Comparison of ENCODE assay signal across 2 cellular contexts in genomic region chr11:64750361-64751054, GRCh38.
TF ChIP-seq lines count a peak whose summit lies in the region.

No MANE protein-coding gene starts in this region.

TF ChIP-seq in HCT116, 20 proteins besides CTCF, POLR2A, EP300 and RAD21:
- no peak for TF ChIP-seq EZH2 (IDR thresholded peaks at IDR 0.05)
- TF ChIP-seq SP1 (IDR thresholded peaks at IDR 0.05; ENCODE audit: low read depth): no peak
- TF ChIP-seq JUND (IDR thresholded peaks at IDR 0.05): no peak

TF ChIP-seq in K562, 482 proteins besides CTCF, POLR2A, EP300 and RAD21:
- TF ChIP-seq TEAD1 (CRISPR knock-in tag; IDR thresholded peaks at IDR 0.05): no peak
- TF ChIP-seq ZNF609 (CRISPR knock-in tag; IDR thresholded peaks at IDR 0.05; ENCODE audit: borderline replicate concordance): no peak
- TF ChIP-seq ESRRA (IDR thresholded peaks at IDR 0.05; ENCODE audit: borderline replicate concordance, low read depth): no peak
- no peak for TF ChIP-seq KLF10 (CRISPR knock-in tag; IDR thresholded peaks at IDR 0.05)
- no peak for TF ChIP-seq CBX3 (IDR thresholded peaks at IDR 0.05; ENCODE audit: borderline replicate concordance in 1 of 2, low read length in 2 of 2)
- TF ChIP-seq HSF4 (CRISPR knock-in tag; IDR thresholded peaks at IDR 0.05; ENCODE audit: borderline replicate concordance): no peak
- no peak for TF ChIP-seq ETS2 (tag; IDR thresholded peaks at IDR 0.05; ENCODE audit: borderline replicate concordance, poor library complexity, severe bottlenecking)
- TF ChIP-seq ELK3 (CRISPR knock-in tag; IDR thresholded peaks at IDR 0.05): no peak
- no peak for TF ChIP-seq ZNF561 (CRISPR knock-in tag; conservative IDR thresholded peaks at IDR 0.05)
- TF ChIP-seq UBTF (IDR thresholded peaks at IDR 0.05; ENCODE audit: borderline replicate concordance in 1 of 2, low read depth in 2 of 2, low read length in 2 of 2): no peak
- TF ChIP-seq HNRNPK (IDR thresholded peaks at IDR 0.05; ENCODE audit: low read depth, low read length, poor library complexity, severe bottlenecking): no peak
- no peak for TF ChIP-seq RBM25 (IDR thresholded peaks at IDR 0.05; ENCODE audit: low read depth, low read length, severe bottlenecking)
- TF ChIP-seq POLR2AphosphoS2 (IDR thresholded peaks at IDR 0.05; ENCODE audit: low read length): no peak
TF ChIP-seq in K562: peak in this region for 0.
